8 cellular contexts compared by ENCODE assay signal in the genomic region with DNA sequence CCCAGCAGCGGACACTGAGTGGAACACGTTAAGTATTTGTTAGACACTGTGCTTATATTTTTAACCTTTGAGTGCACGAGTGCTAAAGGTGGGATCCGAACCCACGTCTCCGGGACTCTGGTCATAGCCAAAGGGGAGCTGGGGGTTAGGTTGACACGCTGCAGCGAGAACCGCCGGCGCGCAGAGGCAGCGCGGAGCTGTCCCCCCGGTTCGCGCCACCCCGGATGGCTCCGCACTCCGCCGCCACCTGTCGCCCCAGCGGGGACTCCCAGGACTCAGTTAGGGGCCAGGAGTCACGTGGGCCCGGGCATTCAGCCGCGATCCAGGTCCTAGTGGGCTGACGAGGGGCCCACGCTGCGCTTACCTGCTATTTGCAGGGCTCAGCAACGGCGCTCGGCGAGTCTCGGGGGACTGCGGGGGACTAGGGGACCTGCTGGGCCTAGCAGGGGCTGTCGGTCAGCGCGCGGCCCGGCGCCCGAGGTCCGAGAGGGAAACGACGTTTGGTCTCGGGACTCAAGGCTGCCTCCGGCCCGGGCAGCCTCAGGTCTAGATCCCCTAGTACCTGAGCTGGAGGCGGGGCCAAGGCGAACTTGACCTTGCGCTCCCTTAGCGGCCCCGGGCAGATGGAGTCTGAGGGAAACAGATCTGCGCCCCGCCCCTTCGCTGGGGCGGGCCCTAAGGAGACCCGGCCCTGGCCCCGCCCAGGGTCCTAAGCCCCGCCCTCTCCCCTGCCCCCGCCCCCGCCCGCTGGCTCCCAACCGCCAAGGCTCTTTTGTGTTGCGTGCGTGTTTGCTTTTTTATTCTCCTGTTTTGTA. TPM values are rescaled to one million over a fixed set of nuclear protein-coding genes. Genes with fewer than 3 reads are reported as not detected.
DNase-seq lines count a peak whose midpoint lies in the region; ATAC-seq and TF ChIP-seq lines count a peak whose summit lies in the region.

A gene (minus strand): TSS at position 632 of the 815 bp plus-strand sequence. CDS start 50,248 bp downstream, outside the sequence.

- no peak within 1 kb of the TSS for H3K4ac ChIP-seq in mesenchymal stem cell (ENCODE audit: low read depth in 1 of 2, low read length in 2 of 2)

- no peak within 1 kb of the TSS for H2BK120ac ChIP-seq in mesenchymal stem cell (ENCODE audit: low read depth, low read length)

- no peaks in the 10 kb centered on the region for H3F3A ChIP-seq in SK-N-SH (replicated peaks; ENCODE audit: insufficient read depth)

- no peak for ATAC-seq in SK-N-SH treated with all-trans-retinoic acid at 6 μM for 48 hours
- peak; percentile 96 for ATAC-seq in HG03097 (IDR thresholded peaks at IDR 0.05; ENCODE audit: low FRiP score, unreplicated experiment)
- peak; percentile 96 for ATAC-seq in effector memory CD8-positive, alpha-beta T cell (replicated peaks)

- peak within 1 kb of the TSS; percentile 62 for H4K8ac ChIP-seq in mesenchymal stem cell (ENCODE audit: low read length)

- no peak for TF ChIP-seq RAD21 in SK-N-SH (IDR thresholded peaks at IDR 0.05; ENCODE audit: low read length)

- no peaks in the 10 kb centered on the region for H3K36me3 Mint-ChIP-seq in effector memory CD8-positive, alpha-beta T cell (ENCODE audit: insufficient read depth)

- H2BK15ac ChIP-seq in mesenchymal stem cell (ENCODE audit: low read depth, poor library complexity, severe bottlenecking) = no peak within 1 kb of the TSS

- H3K9me3 ChIP-seq in SK-N-SH (no peaks in the 10 kb centered on the region), mesenchymal stem cell (ENCODE audit: control insufficient read depth, low read length) (no peaks in the 10 kb centered on the region)

- H3K4me2 ChIP-seq in SK-N-SH (no peak within 1 kb of the TSS), mesenchymal stem cell (ENCODE audit: low read length, poor library complexity, severe bottlenecking) (peak within 1 kb of the TSS; percentile 52)

- no peak for TF ChIP-seq CTCF in SK-N-SH (IDR thresholded peaks at IDR 0.05)

- POLR2A ChIA-PET in SK-N-SH (lab: Yijun Ruan, JAX) = no interaction called here

- H3K4me3 ChIP-seq in SK-N-SH (ENCODE audit: low read depth in 2 of 2, low read length in 1 of 2) (no peak within 1 kb of the TSS), mesenchymal stem cell (ENCODE audit: insufficient read depth in 1 of 2, low read depth in 1 of 2, low read length in 2 of 2) (peak within 1 kb of the TSS; percentile 72 to 74)

- H2AFZ ChIP-seq in SK-N-SH (ENCODE audit: low read depth) (no peak within 1 kb of the TSS), mesenchymal stem cell (ENCODE audit: low read depth, low read length) (peak within 1 kb of the TSS; percentile 66)

- TF ChIP-seq EP300 in SK-N-SH (IDR thresholded peaks at IDR 0.05; ENCODE audit: borderline replicate concordance in 1 of 2, low read depth in 1 of 2, low read length in 1 of 2) = no peak

- H3K4me3 Mint-ChIP-seq in effector memory CD8-positive, alpha-beta T cell = peak within 1 kb of the TSS; percentile 61 to 68

- H3K9me3 Mint-ChIP-seq in effector memory CD8-positive, alpha-beta T cell = no peaks in the 10 kb centered on the region

- no peak within 1 kb of the TSS for H2BK12ac ChIP-seq in mesenchymal stem cell (ENCODE audit: low read length in 2 of 2)

- H2AK5ac ChIP-seq in mesenchymal stem cell (ENCODE audit: low read length, severe bottlenecking) = no peak within 1 kb of the TSS

- H2BK5ac ChIP-seq in mesenchymal stem cell (ENCODE audit: low read depth, low read length, poor library complexity, severe bottlenecking) = no peak within 1 kb of the TSS

- H3K4me1 ChIP-seq in SK-N-SH (ENCODE audit: control insufficient read depth in 1 of 2, insufficient read depth in 2 of 2, low read depth in 1 of 2, low read length in 1 of 2) = peaks cover 0 to 33% of the 10 kb centered on the region in 2 experiments; a peak in 2 of 4 replicates
- peaks cover 6% of the 10 kb centered on the region for H3K4me1 ChIP-seq in mesenchymal stem cell (ENCODE audit: control insufficient read depth, insufficient read depth, low read depth, low read length)

- peaks cover 0 to 2% of the 10 kb centered on the region in 2 donors for H3K4me1 Mint-ChIP-seq in effector memory CD8-positive, alpha-beta T cell (ENCODE audit: low read depth in 2 of 2)

- H3K36me3 ChIP-seq in SK-N-SH (replicated peaks in 1 of 2; ENCODE audit: control insufficient read depth in 1 of 2, insufficient read depth in 2 of 2, low read length in 1 of 2) (no peaks in the 10 kb centered on the region), mesenchymal stem cell (ENCODE audit: control insufficient read depth in 1 of 2, insufficient read depth in 2 of 2, low read depth in 1 of 2, low read length in 2 of 2) (no peaks in the 10 kb centered on the region)

- H3K9me2 ChIP-seq in SK-N-SH = no peaks in the 10 kb centered on the region

- CTCF ChIA-PET in SK-N-SH (lab: Yijun Ruan, JAX) = no interaction called here

- H3K79me1 ChIP-seq in mesenchymal stem cell (replicated peaks; ENCODE audit: low read length, poor library complexity, severe bottlenecking) = no peaks in the 10 kb centered on the region

- peak; percentile 42 for DNase-seq in SK-N-SH
- peak; percentile 49 for DNase-seq in NCI-H2227 treated with DMSO at 0.1 percent for 48 hours (lab: John Stamatoyannopoulos, UW)
- peak; percentile 92 for DNase-seq in activated CD8-positive, alpha-beta memory T cell treated with anti-CD3 and anti-CD28 coated beads for 24 hours
- peak; percentile 45 to 59 (median 51) for DNase-seq in effector memory CD8-positive, alpha-beta T cell
- DNase-seq in mesenchymal stem cell = peak; percentile 52
- peak; percentile 55 to 83 (median 59) for DNase-seq in stimulated activated CD4-positive, alpha-beta T cell treated with anti-CD3 and anti-CD28 coated beads, TNF-alpha, amount 100 ng/mL, for 48 hours (ENCODE audit: low read depth in 3 of 3)

- H3K79me2 ChIP-seq in SK-N-SH (ENCODE audit: insufficient read depth) = no peaks in the 10 kb centered on the region

- no peak within 1 kb of the TSS for H3K14ac ChIP-seq in mesenchymal stem cell (ENCODE audit: low read length in 2 of 2)

- peaks cover 5 to 39% of the 10 kb centered on the region in 2 donors for H3K27me3 Mint-ChIP-seq in effector memory CD8-positive, alpha-beta T cell

- WGBS in SK-N-SH (ENCODE audit: low lambda C conversion rate) = 75% methylated on average over 33 of the region's 67 CpGs
- 13% methylated on average over 54 of the region's 67 CpGs for WGBS in mesenchymal stem cell

- no peaks in the 10 kb centered on the region for H4K20me1 ChIP-seq in SK-N-SH (ENCODE audit: insufficient read depth)

- peak within 1 kb of the TSS in 1 of 2 experiments; percentile 5 for H3K18ac ChIP-seq in mesenchymal stem cell (ENCODE audit: low read depth in 1 of 2, low read length in 2 of 2)

- H3K23ac ChIP-seq in mesenchymal stem cell (ENCODE audit: low read length in 2 of 2) = peak within 1 kb of the TSS in 1 of 2 experiments; percentile 23

- no peak within 1 kb of the TSS for H3K27ac ChIP-seq in SK-N-SH (ENCODE audit: low read depth in 2 of 2, low read length in 1 of 2)
- no peak within 1 kb of the TSS for H3K27ac ChIP-seq in mesenchymal stem cell (ENCODE audit: low read length, poor library complexity, severe bottlenecking)

- H4K91ac ChIP-seq in mesenchymal stem cell (ENCODE audit: low read length) = no peak within 1 kb of the TSS

- H3K27ac Mint-ChIP-seq in effector memory CD8-positive, alpha-beta T cell = no peak within 1 kb of the TSS

- H3K27me3 ChIP-seq in SK-N-SH (ENCODE audit: insufficient read depth) (no peaks in the 10 kb centered on the region), mesenchymal stem cell (ENCODE audit: control insufficient read depth in 1 of 2, insufficient read depth in 1 of 2, low read length in 2 of 2) (peaks cover 21 to 47% of the 10 kb centered on the region in 2 experiments)

- H3K9ac ChIP-seq in SK-N-SH (no peak within 1 kb of the TSS), mesenchymal stem cell (ENCODE audit: low read length) (peak within 1 kb of the TSS; percentile 43)

TF ChIP-seq in SK-N-SH, 30 proteins besides CTCF, POLR2A, EP300 and RAD21:
- TF ChIP-seq, protein P1, sequence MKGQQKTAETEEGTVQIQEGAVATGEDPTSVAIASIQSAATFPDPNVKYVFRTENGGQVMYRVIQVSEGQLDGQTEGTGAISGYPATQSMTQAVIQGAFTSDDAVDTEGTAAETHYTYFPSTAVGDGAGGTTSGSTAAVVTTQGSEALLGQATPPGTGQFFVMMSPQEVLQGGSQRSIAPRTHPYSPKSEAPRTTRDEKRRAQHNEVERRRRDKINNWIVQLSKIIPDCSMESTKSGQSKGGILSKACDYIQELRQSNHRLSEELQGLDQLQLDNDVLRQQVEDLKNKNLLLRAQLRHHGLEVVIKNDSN (IDR thresholded peaks at IDR 0.05; ENCODE audit: borderline replicate concordance, low read depth) = no peak
- TF ChIP-seq TCF12 (IDR thresholded peaks at IDR 0.05) = no peak

TF ChIP-seq in SK-N-SH treated with all-trans-retinoic acid at 6 μM for 48 hours, 23 proteins besides CTCF, POLR2A, EP300 and RAD21 (continues in another document):
- TF ChIP-seq ZNF70 (CRISPR knock-in tag; IDR thresholded peaks at IDR 0.05) (no peak), ZNF8 (CRISPR knock-in tag; IDR thresholded peaks at IDR 0.05) (no peak), CSDC2 (CRISPR knock-in tag; IDR thresholded peaks at IDR 0.05) (no peak)
- TF ChIP-seq, protein P2, sequence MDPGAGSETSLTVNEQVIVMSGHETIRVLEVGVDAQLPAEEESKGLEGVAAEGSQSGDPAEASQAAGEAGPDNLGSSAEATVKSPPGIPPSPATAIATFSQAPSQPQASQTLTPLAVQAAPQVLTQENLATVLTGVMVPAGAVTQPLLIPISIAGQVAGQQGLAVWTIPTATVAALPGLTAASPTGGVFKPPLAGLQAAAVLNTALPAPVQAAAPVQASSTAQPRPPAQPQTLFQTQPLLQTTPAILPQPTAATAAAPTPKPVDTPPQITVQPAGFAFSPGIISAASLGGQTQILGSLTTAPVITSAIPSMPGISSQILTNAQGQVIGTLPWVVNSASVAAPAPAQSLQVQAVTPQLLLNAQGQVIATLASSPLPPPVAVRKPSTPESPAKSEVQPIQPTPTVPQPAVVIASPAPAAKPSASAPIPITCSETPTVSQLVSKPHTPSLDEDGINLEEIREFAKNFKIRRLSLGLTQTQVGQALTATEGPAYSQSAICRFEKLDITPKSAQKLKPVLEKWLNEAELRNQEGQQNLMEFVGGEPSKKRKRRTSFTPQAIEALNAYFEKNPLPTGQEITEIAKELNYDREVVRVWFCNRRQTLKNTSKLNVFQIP (CRISPR knock-in tag; IDR thresholded peaks at IDR 0.05; ENCODE audit: borderline replicate concordance, low read depth) = no peak

RNA-seq across cellular contexts. Expression of the gene that starts here (rescaled TPM):
- polyA plus RNA-seq in SK-N-SH (2012; rRNA removed) = not detected in 2 replicates
- polyA plus RNA-seq in SK-N-SH (2012; cell fraction: cytosol; rRNA removed) = not detected in 2 replicates
- polyA plus RNA-seq in SK-N-SH (2012; cell fraction: nucleus; rRNA removed) = not detected in 2 replicates
- polyA plus RNA-seq in mesenchymal stem cell (2013, experiment 1 of 2) = 0.10 TPM
- 0.12 TPM for polyA plus RNA-seq in mesenchymal stem cell (2013, experiment 2 of 2)

Comparison
In these comparisons a context has a peak if more than half of its experiments do, and no peak if none do; other contexts are left out.
1. Peak in DNase-seq in SK-N-SH; RNA of the gene not detected or under 1 TPM.
2. DNase-seq: peak in every context shown above with its lines; median percentile 92 in activated CD8-positive, alpha-beta memory T cell treated with anti-CD3 and anti-CD28 coated beads for 24 hours; 59 in stimulated activated CD4-positive, alpha-beta T cell treated with anti-CD3 and anti-CD28 coated beads, TNF-alpha, amount 100 ng/mL, for 48 hours; 52 in mesenchymal stem cell; 51 in effector memory CD8-positive, alpha-beta T cell; 49 in NCI-H2227 treated with DMSO at 0.1 percent for 48 hours; 42 in SK-N-SH.
3. H3K4me3 ChIP-seq: peak in mesenchymal stem cell (2 of 2); none in SK-N-SH (0 of 2).